In the genomic region with DNA sequence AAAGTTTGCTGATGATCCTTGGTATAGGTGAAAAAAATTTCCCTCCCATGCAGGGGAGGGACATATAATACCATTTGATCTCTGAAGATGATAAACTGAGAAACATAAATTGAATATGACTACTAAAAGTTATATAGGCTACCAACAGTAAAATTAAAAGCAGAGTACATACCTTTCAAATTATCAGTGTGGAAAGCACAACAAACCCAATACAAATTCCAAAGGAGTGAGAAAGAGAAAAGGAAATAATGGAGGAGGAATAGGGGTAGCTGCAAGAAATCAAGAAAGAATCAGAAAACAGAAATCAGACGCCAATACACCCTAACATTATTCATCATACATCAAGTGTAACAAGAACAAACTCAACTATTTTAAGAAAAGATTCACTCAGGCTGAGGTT, we compare ENCODE assay signal across 26 cellular contexts. TPM values are rescaled to one million over a fixed set of nuclear protein-coding genes. Genes with fewer than 3 reads are reported as not detected.
DNase-seq lines count a peak whose midpoint lies in the region; ATAC-seq, FAIRE-seq and TF ChIP-seq lines count a peak whose summit lies in the region.
"Had no signal": no experiment of that assay in that cellular context is flagged by ENCODE, and none has a peak within 500 bp of the region (broad histone marks: within the 10 kb centered on the region; RNA-seq: fewer than 3 reads in every experiment).

No MANE protein-coding gene starts in this region.

- H3K9me3 ChIP-seq in osteoblast (ENCODE audit: low read depth, low read length), result no peaks in the 10 kb centered on the region
- H3K9me3 ChIP-seq: SJSA1 had no signal

- H3K4me1 ChIP-seq in ACC112 (ENCODE audit: control insufficient read depth, insufficient read depth, low read length, unreplicated experiment) (peaks cover 35% of the 10 kb centered on the region), osteoblast (ENCODE audit: insufficient read depth, low read length) (peaks cover 33% of the 10 kb centered on the region)

- H4K20me1 ChIP-seq in osteoblast (ENCODE audit: insufficient read depth, low read length), result peaks cover 17% of the 10 kb centered on the region
- H4K20me1 ChIP-seq: BLaER1 had no signal

- no peaks in the 10 kb centered on the region for H3K27me3 Mint-ChIP-seq in WTC11 (ENCODE audit: low read depth)
- H3K27me3 Mint-ChIP-seq: CD4-positive, alpha-beta T cell had no signal

- peak overlapping the region; percentile 57; the same call in 1 of the 2 replicates for H3K27ac Mint-ChIP-seq in WTC11
- H3K27ac Mint-ChIP-seq: CD4-positive, alpha-beta T cell had no signal

- no peak for ATAC-seq in WTC11

- H3K4me3 Mint-ChIP-seq in WTC11, result no peak overlapping the region
- H3K4me3 Mint-ChIP-seq: CD4-positive, alpha-beta T cell had no signal

- no peaks in the 10 kb centered on the region for H3K36me3 ChIP-seq in ACC112 (ENCODE audit: insufficient read depth, low read length)
- no peaks in the 10 kb centered on the region for H3K36me3 ChIP-seq in osteoblast (ENCODE audit: insufficient read depth, low read length)
- H3K36me3 ChIP-seq: BLaER1, SJSA1 had no signal

- H3K79me2 ChIP-seq in ACC112 (ENCODE audit: control insufficient read depth, insufficient read depth, low read length, unreplicated experiment), result peaks cover 79% of the 10 kb centered on the region
- peaks cover 92% of the 10 kb centered on the region for H3K79me2 ChIP-seq in osteoblast (ENCODE audit: insufficient read depth, low read length)

- TF ChIP-seq CTCF in WTC11 (IDR thresholded peaks at IDR 0.05), result no peak
- TF ChIP-seq CTCF in osteoblast (IDR thresholded peaks at IDR 0.05; ENCODE audit: extremely low read depth, low read depth, low read length), result no peak

- DNase-seq in H54 (ENCODE audit: insufficient read length, low spot score), result no peak
- DNase-seq in WTC11 (ENCODE audit: low spot score), result no peak
- no peak for DNase-seq in osteoblast (ENCODE audit: insufficient read length, low spot score, missing footprints)
- DNase-seq in hypothalamus (lab: John Stamatoyannopoulos, UW), result no peak
- no peak for DNase-seq in stimulated activated naive CD4-positive, alpha-beta T cell treated with Interleukin-2 at 50 U/mL for 16 hours (lab: John Stamatoyannopoulos, UW)
- DNase-seq in DMS79 (lab: John Stamatoyannopoulos, UW), result no peak
- DNase-seq: 8988T; CD4-positive, alpha-beta T cell; DMS53; GF-D8; GOT3; HCEC 1CT; NCI-H1092; NCI-H1417 treated with DMSO at 0.1 percent for 48 hours; NCI-H1694 treated with DMSO at 0.1 percent for 48 hours; NCI-H2081; NCI-H2227 treated with DMSO at 0.1 percent for 48 hours; NCI-H526 treated with DMSO at 0.1 percent for 48 hours; PC-9; Right ventricle myocardium superior; RPMI8226 had no signal

- H3K4me3 ChIP-seq in ACC112 (ENCODE audit: low read depth, low read length), result 0 out of 2 replicates have a peak overlapping the region, but pooled peaks have one; percentile 34
- H3K4me3 ChIP-seq in osteoblast (ENCODE audit: insufficient read depth, low read length), result no peak overlapping the region
- H3K4me3 ChIP-seq: BLaER1, PC-9, SJSA1 had no signal

- CTCF ChIA-PET in WTC11 (lab: Charles Lee), result interaction anchor here (1.4 kb wide), 1 partner anchor 36 kb away, joined by 3 read pairs; no protein-coding TSS in a partner anchor

- H3K27me3 ChIP-seq in ACC112 (ENCODE audit: insufficient read depth, low read length) (no peaks in the 10 kb centered on the region), osteoblast (ENCODE audit: insufficient read depth, low read length) (no peaks in the 10 kb centered on the region)
- H3K27me3 ChIP-seq: BLaER1, SJSA1 had no signal

- H3K36me3 Mint-ChIP-seq in WTC11, result no peaks in the 10 kb centered on the region

- POLR2A ChIA-PET in WTC11 (lab: Charles Lee), result no interaction called here

- H3K9me3 Mint-ChIP-seq in WTC11, result no peaks in the 10 kb centered on the region
- H3K9me3 Mint-ChIP-seq: CD4-positive, alpha-beta T cell had no signal

- no peak for TF ChIP-seq POLR2A in H54 (IDR thresholded peaks at IDR 0.05; ENCODE audit: low read depth, low read length)

- H3K4me2 ChIP-seq in osteoblast (ENCODE audit: insufficient read depth, low read length), result peak overlapping the region; percentile 11
- H3K4me2 ChIP-seq: BLaER1, PC-9 had no signal

- H2AFZ ChIP-seq in ACC112 (ENCODE audit: low read length, unreplicated experiment) (no peak overlapping the region), osteoblast (ENCODE audit: low read length) (no peak overlapping the region)
- H2AFZ ChIP-seq: PC-9 had no signal

- peaks cover 64% of the 10 kb centered on the region for H3K4me1 Mint-ChIP-seq in WTC11

- H3K27ac ChIP-seq in ACC112 (ENCODE audit: low read depth, low read length), result peak overlapping the region; percentile 21
- H3K27ac ChIP-seq in osteoblast (ENCODE audit: low read depth, low read length), result peak overlapping the region; percentile 9
- H3K27ac ChIP-seq: BLaER1, PC-9, SJSA1 had no signal

- peak; percentile 89 for FAIRE-seq in H54 (lab: Jason Lieb, UNC)
- FAIRE-seq: D721Med, GM12891 had no signal

TF ChIP-seq in WTC11, 78 proteins besides CTCF, POLR2A, EP300 and RAD21:
- TF ChIP-seq CREM (CRISPR knock-in tag; IDR thresholded peaks at IDR 0.05), result no peak
- no peak for TF ChIP-seq RELA (CRISPR knock-in tag; IDR thresholded peaks at IDR 0.05; ENCODE audit: borderline replicate concordance)
TF ChIP-seq in WTC11: peak in this region for 0.

RNA-seq across cellular contexts. Expression of a gene that starts 17.7 kb away (rescaled TPM):
- 48.6 to 55.5 TPM (median 50.4 TPM) in 3 replicates for total RNA-seq in WTC11 (2021)
- total RNA-seq in osteoblast, result 63.9 and 64.8 TPM in 2 replicates
